8 cellular contexts compared by ENCODE assay signal in the genomic region with DNA sequence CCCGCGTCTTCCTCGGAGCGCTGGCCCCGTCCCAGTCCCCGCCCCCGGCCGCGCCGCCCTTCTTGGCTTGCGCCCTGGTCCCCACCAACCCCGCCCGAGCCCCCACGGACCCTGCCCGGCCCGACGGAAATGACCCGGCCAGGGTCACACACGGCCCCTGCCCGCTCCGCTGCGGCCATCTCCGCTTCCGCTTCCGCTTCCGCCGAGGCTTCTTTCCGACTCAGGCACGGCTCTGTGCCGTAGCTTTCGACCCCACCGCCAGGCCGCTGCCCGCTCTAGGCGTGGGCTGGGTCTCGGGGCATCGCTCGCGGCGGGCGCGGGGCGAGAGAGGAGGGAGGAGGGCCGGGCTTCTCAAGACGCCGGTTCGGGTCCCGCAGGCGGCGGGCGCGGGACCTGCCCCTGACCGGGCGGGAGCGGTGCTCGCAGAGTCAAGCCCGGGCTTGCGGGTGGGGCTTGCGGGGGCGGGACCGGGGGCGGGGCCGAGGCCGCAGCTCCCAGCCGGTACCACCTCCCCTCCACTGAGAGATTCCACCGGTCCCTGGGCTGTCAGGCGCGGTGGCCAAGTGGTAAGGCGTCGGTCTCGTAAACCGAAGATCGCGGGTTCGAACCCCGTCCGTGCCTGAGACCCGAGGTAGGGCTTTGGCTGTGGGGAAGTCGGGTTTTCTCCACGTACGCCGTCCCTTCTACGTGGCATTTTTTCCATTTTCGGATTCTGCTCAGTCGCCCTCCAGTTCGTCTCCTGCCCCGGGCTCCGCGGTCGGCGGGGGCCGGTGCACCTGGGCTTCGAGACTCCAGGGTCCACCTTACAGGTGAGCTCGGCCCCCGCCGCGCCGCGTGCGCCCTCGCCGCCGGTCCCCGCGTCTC.
A peak's percentile ranks its signal among the peaks of the same experiment; 100 is the strongest.
DNase-seq lines count a peak whose midpoint lies in the region; ATAC-seq and TF ChIP-seq lines count a peak whose summit lies in the region.

No MANE protein-coding gene starts in this region.

- no peaks in the 10 kb centered on the region for H3K27me3 ChIP-seq in endocrine pancreas (ENCODE audit: control insufficient read depth, insufficient read depth, low read length)

- H3K9ac ChIP-seq in endocrine pancreas (ENCODE audit: control insufficient read depth, insufficient read depth, low read length): peak overlapping the region; percentile 55

- no peaks in the 10 kb centered on the region for H3K36me3 ChIP-seq in endocrine pancreas (ENCODE audit: control insufficient read depth, insufficient read depth, low read length)

- ATAC-seq in GM19468 (IDR thresholded peaks at IDR 0.05; ENCODE audit: extremely low read depth, unreplicated experiment): peak; percentile 38

- no peak overlapping the region for H3K4me3 ChIP-seq in endocrine pancreas (ENCODE audit: control insufficient read depth, insufficient read depth, low read length)

- H3K9me3 Mint-ChIP-seq in mesothelial cell of epicardium: no peaks in the 10 kb centered on the region

- H3K4me1 ChIP-seq in endocrine pancreas (ENCODE audit: control insufficient read depth, insufficient read depth, low read length): no peaks in the 10 kb centered on the region

- peak overlapping the region; percentile 88 for H3K4me3 Mint-ChIP-seq in mesothelial cell of epicardium

- H3K27me3 Mint-ChIP-seq in mesothelial cell of epicardium (ENCODE audit: low read depth): no peaks in the 10 kb centered on the region

- peak overlapping the region; percentile 94 for H3K27ac Mint-ChIP-seq in mesothelial cell of epicardium

- TF ChIP-seq CTCF in mesothelial cell of epicardium (IDR thresholded peaks at IDR 0.05; ENCODE audit: unreplicated experiment): no peak

- no peaks in the 10 kb centered on the region for H3K9me3 ChIP-seq in endocrine pancreas (ENCODE audit: control insufficient read depth, low read length)

- DNase-seq in CMK (ENCODE audit: low read depth) (peak; percentile 86), HT1080 (ENCODE audit: low read depth) (peak; percentile 91), NOMO-1 treated with DMSO at 0.1 percent for 48 hours (lab: John Stamatoyannopoulos, UW; ENCODE audit: unreplicated experiment) (peak; percentile 85), mesothelial cell of epicardium (ENCODE audit: low spot score in 2 of 2, unreplicated experiment in 2 of 2) (peak; percentile 87 to 98)
- peak; percentile 93 for DNase-seq in activated CD8-positive, alpha-beta memory T cell treated with anti-CD3 and anti-CD28 coated beads, Interleukin-2, amount 50 U/mL, for 24 hours (ENCODE audit: extremely low read depth)
- DNase-seq in stimulated activated CD8-positive, alpha-beta memory T cell treated with anti-CD3 and anti-CD28 coated beads, Interleukin-15, amount 100 ng/mL, for 24 hours (ENCODE audit: low read depth): peak; percentile 100

- no peaks in the 10 kb centered on the region for H3K36me3 Mint-ChIP-seq in mesothelial cell of epicardium

- H3K4me1 Mint-ChIP-seq in mesothelial cell of epicardium: peaks cover 9% of the 10 kb centered on the region
